In the genomic region with DNA sequence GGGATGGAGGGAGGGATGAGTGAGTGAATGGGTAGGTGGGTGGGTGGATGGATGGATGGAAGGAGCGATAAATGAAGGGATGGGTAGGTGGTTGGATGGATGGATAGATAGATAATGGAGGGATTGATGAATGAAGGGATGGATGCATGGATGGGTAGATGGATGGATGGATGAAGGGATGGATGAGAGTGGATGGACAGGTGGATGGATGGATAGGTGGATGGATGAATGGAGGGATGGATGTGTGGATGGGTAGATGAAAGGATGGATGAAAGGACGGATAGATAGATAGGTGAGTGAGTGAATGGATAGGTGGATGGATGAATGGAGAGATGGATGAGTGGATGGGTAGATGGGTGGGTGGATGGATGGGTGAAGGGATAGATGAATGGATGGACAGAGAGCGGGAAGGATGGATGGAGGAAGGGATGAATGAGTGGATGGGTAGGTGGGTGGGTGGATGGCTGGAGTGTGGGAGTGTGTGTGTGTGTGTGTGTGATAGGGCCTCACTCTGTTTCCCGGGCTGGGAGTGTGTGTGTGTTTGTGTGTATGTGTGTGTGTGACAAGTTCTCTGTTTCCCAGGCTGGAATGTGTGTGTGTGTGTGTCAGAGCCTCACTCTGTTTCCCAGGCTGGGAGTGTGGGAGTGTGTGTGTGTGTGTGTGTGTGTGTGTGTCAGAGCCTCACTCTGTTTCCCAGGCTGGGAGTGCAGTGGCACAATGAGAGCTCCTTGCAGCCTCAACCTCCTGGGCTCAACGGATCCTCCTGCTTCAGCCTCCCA, we compare ENCODE assay signal across 22 cellular contexts. TPM values are rescaled to one million over a fixed set of nuclear protein-coding genes. Genes with fewer than 3 reads are reported as not detected.
A peak's percentile ranks its signal among the peaks of the same experiment; 100 is the strongest.
DNase-seq lines count a peak whose midpoint lies in the region; ATAC-seq and TF ChIP-seq lines count a peak whose summit lies in the region.
"Had no signal": no experiment of that assay in that cellular context is flagged by ENCODE, and none has a peak within 500 bp of the region (broad histone marks: within the 10 kb centered on the region; RNA-seq: fewer than 3 reads in every experiment).

No MANE protein-coding gene starts in this region.

- H2BK20ac ChIP-seq in IMR-90 (ENCODE audit: low read depth, low read length) = no peak overlapping the region

- no peak for DNase-seq in CD4-positive, alpha-beta T cell
- DNase-seq in IMR-90 (peak; percentile 12), fibroblast of pulmonary artery (ENCODE audit: low read depth) (peak; percentile 50), PC-9 (no peak), NCI-H187 treated with DMSO at 0.1 percent for 48 hours (lab: John Stamatoyannopoulos, UW) (no peak)
- DNase-seq: activated CD4-positive, alpha-beta T cell treated with anti-CD3 and anti-CD28 coated beads, Interleukin-2, amount 10 ng/mL, durations not matched to agents 7 days and 5 days; activated gamma-delta T cell; DMS79; foreskin keratinocyte; hippocampal formation; lower lobe of right lung; NCI-H2171 treated with DMSO at 0.1 percent for 48 hours; NCI-H526; stimulated activated CD4-positive, alpha-beta T cell treated with anti-CD3 and anti-CD28 coated beads, Interleukin-4, amount 100 ng/mL, for 24 hours; SW 1271 had no signal

- no peak overlapping the region for H3K9ac ChIP-seq in IMR-90 (ENCODE audit: low read depth, low read length)

- peaks cover 7% of the 10 kb centered on the region for H3K27me3 Mint-ChIP-seq in CD4-positive, alpha-beta T cell

- no peak overlapping the region for H4K8ac ChIP-seq in IMR-90 (ENCODE audit: low read depth in 2 of 2, low read length in 2 of 2)

- H3K79me2 ChIP-seq in PC-9 (ENCODE audit: low read depth) = no peaks in the 10 kb centered on the region

- H3F3A ChIP-seq in PC-9 (ENCODE audit: insufficient read depth, low read depth) = no peaks in the 10 kb centered on the region

- H2AK5ac ChIP-seq in IMR-90 (ENCODE audit: low read depth, low read length) = no peak overlapping the region

- H3K56ac ChIP-seq in IMR-90 (ENCODE audit: extremely low read depth, insufficient read depth, low read length) = no peak overlapping the region

- H3K4me1 ChIP-seq in IMR-90 (ENCODE audit: control insufficient read depth, insufficient read depth, low read length) = no peaks in the 10 kb centered on the region
- no peaks in the 10 kb centered on the region for H3K4me1 ChIP-seq in PC-9 (replicated peaks; ENCODE audit: insufficient read depth)
- H3K4me1 ChIP-seq: ascending aorta, foreskin keratinocyte, lower lobe of right lung, upper lobe of right lung had no signal

- intact Hi-C loops in CD4-positive, alpha-beta T cell (cut with DNase I, micrococcal nuclease) = loop anchor here (1.0 kb wide), 2 partner anchors 23 to 46 kb away; no protein-coding TSS in a partner anchor
- intact Hi-C loops in IMR-90 (cut with micrococcal nuclease) = loop anchor here (1.0 kb wide), 1 partner anchor 46 kb away; no protein-coding TSS in a partner anchor
- intact Hi-C loops in PC-9 (cut with micrococcal nuclease; ENCODE audit: unreplicated experiment) = no loop called here

- POLR2A ChIA-PET in CD4-positive, alpha-beta T cell (lab: Charles Lee) = no interaction called here
- POLR2A ChIA-PET in IMR-90 (lab: Charles Lee; ENCODE audit: unreplicated experiment) = no interaction called here
- POLR2A ChIA-PET in PC-9 (lab: Charles Lee; ENCODE audit: unreplicated experiment) = no interaction called here

- no peaks in the 10 kb centered on the region for H3K27me3 ChIP-seq in CD4-positive, alpha-beta T cell (ENCODE audit: control insufficient read depth, insufficient read depth, low read length)
- H3K27me3 ChIP-seq in IMR-90 (ENCODE audit: control insufficient read depth, insufficient read depth, low read length) (peaks cover 27% of the 10 kb centered on the region), PC-9 (ENCODE audit: insufficient read depth, low read depth) (peaks cover 53% of the 10 kb centered on the region)
- H3K27me3 ChIP-seq: ascending aorta, upper lobe of right lung had no signal

- H3K4me2 ChIP-seq in IMR-90 (ENCODE audit: low read depth, low read length) (no peak overlapping the region), PC-9 (no peak overlapping the region)
- H3K4me2 ChIP-seq: GM23338 had no signal

- H3K4me3 ChIP-seq in IMR-90 (ENCODE audit: insufficient read depth, low read depth, low read length) (no peak overlapping the region), fibroblast of pulmonary artery (replicated peaks; ENCODE audit: low read depth, low read length) (no peak overlapping the region), PC-9 (no peak overlapping the region)
- H3K4me3 ChIP-seq: ascending aorta, GM23338, K562, lower lobe of right lung, upper lobe of right lung had no signal

- BruUV-seq in IMR-90 (replicated peaks; lab: Mats Ljungman, UMichigan) (no TSS peak), PC-9 (replicated peaks; lab: Mats Ljungman, UMichigan) (no TSS peak)

- H4K20me1 ChIP-seq in IMR-90 (ENCODE audit: insufficient read depth, low read length) = no peaks in the 10 kb centered on the region
- H4K20me1 ChIP-seq in PC-9 (ENCODE audit: insufficient read depth) = no peaks in the 10 kb centered on the region

- no peak overlapping the region for H3K4me3 Mint-ChIP-seq in CD4-positive, alpha-beta T cell
- H3K4me3 Mint-ChIP-seq: activated CD4-positive, alpha-beta T cell treated with anti-CD3 and anti-CD28 coated beads, Interleukin-2, amount 10 ng/mL, durations not matched to agents 7 days and 5 days; GM23338 had no signal

- dilution Hi-C loops in IMR-90 (cut with HindIII; ENCODE audit: low sequenced_read_pairs, unreplicated experiment) = no loop called here

- H3K9me1 ChIP-seq in IMR-90 (ENCODE audit: insufficient read depth, low read length) = no peaks in the 10 kb centered on the region

- H2AFZ ChIP-seq in IMR-90 (replicated peaks; ENCODE audit: low read length, poor library complexity) (no peak overlapping the region), PC-9 (no peak overlapping the region)
- H2AFZ ChIP-seq: GM23338 had no signal

- no peaks in the 10 kb centered on the region for H3K9me3 Mint-ChIP-seq in CD4-positive, alpha-beta T cell
- H3K9me3 Mint-ChIP-seq: activated CD4-positive, alpha-beta T cell treated with anti-CD3 and anti-CD28 coated beads, Interleukin-2, amount 10 ng/mL, durations not matched to agents 7 days and 5 days; GM23338 had no signal

- peak overlapping the region; percentile 29 for H3K27ac Mint-ChIP-seq in CD4-positive, alpha-beta T cell
- H3K27ac Mint-ChIP-seq: activated CD4-positive, alpha-beta T cell treated with anti-CD3 and anti-CD28 coated beads, Interleukin-2, amount 10 ng/mL, durations not matched to agents 7 days and 5 days; GM23338 had no signal

- no peak for TF ChIP-seq RAD21 in IMR-90 (IDR thresholded peaks at IDR 0.05; ENCODE audit: low read length)

- H2BK15ac ChIP-seq in IMR-90 (ENCODE audit: low read depth, low read length) = no peak overlapping the region

- no peaks in the 10 kb centered on the region for H3K36me3 ChIP-seq in IMR-90 (ENCODE audit: control insufficient read depth, insufficient read depth, low read length)
- no peaks in the 10 kb centered on the region for H3K36me3 ChIP-seq in PC-9 (ENCODE audit: low read depth)
- H3K36me3 ChIP-seq: lower lobe of right lung, upper lobe of right lung had no signal

- H4K5ac ChIP-seq in IMR-90 (ENCODE audit: low read depth, low read length) = no peak overlapping the region

- H4K91ac ChIP-seq in IMR-90 (ENCODE audit: insufficient read depth, low read depth, low read length) = no peak overlapping the region

- WGBS in IMR-90 (ENCODE audit: extremely low coverage in 2 of 2, insufficient read length in 1 of 2), 2 experiments = 67 to 100% methylated on average over 1 to 2 of the region's 5 CpGs

- H3K4me1 Mint-ChIP-seq in CD4-positive, alpha-beta T cell (ENCODE audit: low read depth) = peaks cover 19% of the 10 kb centered on the region
- H3K4me1 Mint-ChIP-seq: GM23338 had no signal

- no peak overlapping the region for H3K14ac ChIP-seq in IMR-90 (replicated peaks; ENCODE audit: low read depth, low read length)

- TF ChIP-seq POLR2A in IMR-90 (IDR thresholded peaks at IDR 0.05; ENCODE audit: low read depth, low read length) = no peak

- H3K79me1 ChIP-seq in IMR-90 (ENCODE audit: low read depth in 1 of 2, low read length in 2 of 2) = no peaks in the 10 kb centered on the region

- TF ChIP-seq CTCF in CD4-positive, alpha-beta T cell (IDR thresholded peaks at IDR 0.05) = no peak
- TF ChIP-seq CTCF in IMR-90 (conservative IDR thresholded peaks at IDR 0.05; ENCODE audit: low read depth, low read length) = no peak
- TF ChIP-seq CTCF in fibroblast of pulmonary artery (IDR thresholded peaks at IDR 0.05; ENCODE audit: low read length, missing control alignments) = no peak
- no peak for TF ChIP-seq CTCF in PC-9 (conservative IDR thresholded peaks at IDR 0.05)

- ATAC-seq in CD4-positive, alpha-beta T cell (ENCODE audit: poor library complexity) = no peak
- ATAC-seq in IMR-90 (ENCODE audit: low read depth) = no peak
- ATAC-seq: foreskin keratinocyte, GM23338, K562, lower lobe of right lung, upper lobe of right lung had no signal

- no peaks in the 10 kb centered on the region for H3K9me3 ChIP-seq in CD4-positive, alpha-beta T cell (ENCODE audit: control insufficient read depth, low read length)
- H3K9me3 ChIP-seq in IMR-90 (ENCODE audit: control insufficient read depth, insufficient read depth, low read length) = no peaks in the 10 kb centered on the region
- H3K9me3 ChIP-seq in PC-9 (ENCODE audit: insufficient read depth, low read depth) = no peaks in the 10 kb centered on the region
- H3K9me3 ChIP-seq: ascending aorta, lower lobe of right lung, upper lobe of right lung had no signal

- in situ Hi-C loops in IMR-90 (cut with MboI; ENCODE audit: low sequenced_read_pairs) = no loop called here

- H2BK120ac ChIP-seq in IMR-90 (ENCODE audit: low read depth, low read length) = no peak overlapping the region

- peak overlapping the region; percentile 19 for H2BK5ac ChIP-seq in IMR-90 (ENCODE audit: low read depth, low read length, poor library complexity, severe bottlenecking)

- H3K27ac ChIP-seq in CD4-positive, alpha-beta T cell (ENCODE audit: low read depth, low read length) = no peak overlapping the region
- H3K27ac ChIP-seq in IMR-90 (ENCODE audit: insufficient read depth, low read length) (no peak overlapping the region), PC-9 (no peak overlapping the region)
- H3K27ac ChIP-seq: ascending aorta, foreskin keratinocyte, lower lobe of right lung, upper lobe of right lung had no signal

- peaks cover 4% of the 10 kb centered on the region for H3K36me3 Mint-ChIP-seq in CD4-positive, alpha-beta T cell (ENCODE audit: low read depth)

- CTCF ChIA-PET in CD4-positive, alpha-beta T cell (lab: Charles Lee) = no interaction called here
- CTCF ChIA-PET in IMR-90 (lab: Yijun Ruan, JAX) = no interaction called here
- CTCF ChIA-PET in PC-9 (lab: Charles Lee) = no interaction called here

- H3K9me2 ChIP-seq in PC-9 (ENCODE audit: insufficient read depth) = no peaks in the 10 kb centered on the region

- no peak overlapping the region for H2AK9ac ChIP-seq in IMR-90 (replicated peaks; ENCODE audit: low read depth, low read length, poor library complexity)

- no peak overlapping the region for H3K23ac ChIP-seq in IMR-90 (ENCODE audit: low read depth, low read length)

- no peak overlapping the region for H3K18ac ChIP-seq in IMR-90 (ENCODE audit: low read depth, low read length)

- no peak overlapping the region for H3K4ac ChIP-seq in IMR-90 (ENCODE audit: low read depth, low read length)

RNA-seq across cellular contexts. Expression of gene PRR33, which starts 2.1 kb away (rescaled TPM):
- total RNA-seq in CD4-positive, alpha-beta T cell = not detected
- total RNA-seq in IMR-90 (2012; rRNA removed) (not detected in 2 replicates), PC-9 (2021) (not detected in 2 replicates)
- not detected in 2 replicates for polyA plus RNA-seq in IMR-90 (2012; rRNA removed)
- not detected in 2 replicates for polyA plus RNA-seq in IMR-90 (2012; cell fraction: cytosol; rRNA removed)
- not detected in 2 replicates for polyA plus RNA-seq in IMR-90 (2012; cell fraction: nucleus; rRNA removed; ENCODE audit: low replicate concordance)
- total RNA-seq: ascending aorta, epithelial cell of proximal tubule, foreskin keratinocyte, GM23338, K562, lower lobe of right lung, omental fat pad, renal cortical epithelial cell, upper lobe of right lung had no signal
- polyA plus RNA-seq: foreskin keratinocyte, GM23338, K562 had no signal

RNA-seq across cellular contexts. Expression of gene TNNT3, which starts 25.7 kb away (rescaled TPM):
- 10 to 100 TPM; 19.1 to 21.9 TPM for total RNA-seq in CD4-positive, alpha-beta T cell
- total RNA-seq in IMR-90 (2012; rRNA removed) (not detected in 2 replicates), PC-9 (2021) (0.60 TPM in 1 of 2 replicates, not detected in the other)
- not detected in 2 replicates for polyA plus RNA-seq in IMR-90 (2012; rRNA removed)
- not detected in 2 replicates for polyA plus RNA-seq in IMR-90 (2012; cell fraction: cytosol; rRNA removed)
- polyA plus RNA-seq in IMR-90 (2012; cell fraction: nucleus; rRNA removed; ENCODE audit: low replicate concordance) = not detected in 2 replicates
- total RNA-seq: epithelial cell of proximal tubule, foreskin keratinocyte, GM23338, K562, renal cortical epithelial cell had no signal
- polyA plus RNA-seq: foreskin keratinocyte, GM23338 had no signal

RNA-seq across cellular contexts. Expression of gene LSP1, which starts 40.9 kb away (rescaled TPM):
- 100 to 1,000 TPM; 228 to 232 TPM for total RNA-seq in CD4-positive, alpha-beta T cell
- not detected in 2 replicates for total RNA-seq in IMR-90 (2012; rRNA removed)
- polyA plus RNA-seq in IMR-90 (2012; rRNA removed) = 0.11 TPM in 1 of 2 replicates, not detected in the other
- 0.04 and 0.13 TPM in 2 replicates for polyA plus RNA-seq in IMR-90 (2012; cell fraction: cytosol; rRNA removed)
- 0.48 TPM in 1 of 2 replicates, not detected in the other for polyA plus RNA-seq in IMR-90 (2012; cell fraction: nucleus; rRNA removed; ENCODE audit: low replicate concordance)
- 2.5 and 2.6 TPM in 2 replicates for total RNA-seq in PC-9 (2021)
- total RNA-seq: epithelial cell of proximal tubule, GM23338, renal cortical epithelial cell had no signal

RNA-seq across cellular contexts. Expression of gene MRPL23, which starts 53.4 kb away (rescaled TPM):
- total RNA-seq in CD4-positive, alpha-beta T cell = 10 to 100 TPM; 31.1 to 38.3 TPM
- total RNA-seq in IMR-90 (2012; rRNA removed) (114 and 133 TPM in 2 replicates), PC-9 (2021) (66.4 and 76.3 TPM in 2 replicates)
- polyA plus RNA-seq in IMR-90 (2012; rRNA removed) = 68.4 and 93.0 TPM in 2 replicates
- polyA plus RNA-seq in IMR-90 (2012; cell fraction: cytosol; rRNA removed) = 178 and 245 TPM in 2 replicates
- 76.2 and 83.6 TPM in 2 replicates for polyA plus RNA-seq in IMR-90 (2012; cell fraction: nucleus; rRNA removed; ENCODE audit: low replicate concordance)

RNA-seq across cellular contexts. Expression of gene TNNI2, which starts 55.0 kb away (rescaled TPM):
- total RNA-seq in CD4-positive, alpha-beta T cell = under 1 TPM in 1 of 2 experiments, not detected in 1; 0.50 TPM
- total RNA-seq in IMR-90 (2012; rRNA removed) (not detected in 2 replicates), PC-9 (2021) (4.9 and 7.8 TPM in 2 replicates)
- polyA plus RNA-seq in IMR-90 (2012; rRNA removed) = not detected in 2 replicates
- polyA plus RNA-seq in IMR-90 (2012; cell fraction: cytosol; rRNA removed) = not detected in 2 replicates
- polyA plus RNA-seq in IMR-90 (2012; cell fraction: nucleus; rRNA removed; ENCODE audit: low replicate concordance) = 0.25 TPM in 1 of 2 replicates, not detected in the other
- total RNA-seq: activated CD4-positive, alpha-beta T cell treated with anti-CD3 and anti-CD28 coated beads, Interleukin-2, amount 10 ng/mL, durations not matched to agents 7 days and 5 days; ascending aorta; epithelial cell of proximal tubule; GM23338; K562; renal cortical epithelial cell had no signal
- polyA plus RNA-seq: GM23338, K562 had no signal

Comparison
In these comparisons a context has a peak if more than half of its experiments do, and no peak if none do; other contexts are left out.
1. DNase-seq: peak in IMR-90 (single experiment) and fibroblast of pulmonary artery (single experiment); none in CD4-positive, alpha-beta T cell (0 of 10), PC-9 (0 of 2) and NCI-H187 treated with DMSO at 0.1 percent for 48 hours (single experiment).
2. RNA of gene TNNT3, which starts 25.7 kb away (total RNA-seq): 19.1 to 21.9 TPM in CD4-positive, alpha-beta T cell; not detected in IMR-90 and 0.60 TPM in PC-9; every median in the first group is over 10 times any median in the second.
3. RNA of gene LSP1, which starts 40.9 kb away (total RNA-seq): 228 to 232 TPM in CD4-positive, alpha-beta T cell; 2.5 to 2.6 TPM in PC-9 and not detected in IMR-90; every median in the first group is over 10 times any median in the second.